In genomic region chr9:125190371-125190801, GRCh38 we compare ENCODE assay signal across 1 cellular context.
TF ChIP-seq lines count a peak whose summit lies in the region.

No MANE protein-coding gene starts in this region.

TF ChIP-seq in HepG2, 621 proteins besides CTCF, POLR2A, EP300 and RAD21:
- TF ChIP-seq ZNF205 (CRISPR knock-in tag; IDR thresholded peaks at IDR 0.05) (0 out of 2 replicates have a peak, but pooled peaks have one; percentile 24), NCOA1 (CRISPR knock-in tag; IDR thresholded peaks at IDR 0.05) (0 out of 2 replicates have a peak, but pooled peaks have one; percentile 20), ZBTB38 (CRISPR knock-in tag; IDR thresholded peaks at IDR 0.05) (peak; percentile 93), BRF2 (CRISPR knock-in tag; IDR thresholded peaks at IDR 0.05) (0 out of 2 replicates have a peak, but pooled peaks have one; percentile 20), ZNF878 (CRISPR knock-in tag; IDR thresholded peaks at IDR 0.05) (0 out of 2 replicates have a peak, but pooled peaks have one; percentile 4), PRPF4 (IDR thresholded peaks at IDR 0.05; ENCODE audit: low read depth, low read length, poor library complexity, severe bottlenecking) (peak; percentile 27), CBX5 (CRISPR knock-in tag; IDR thresholded peaks at IDR 0.05; ENCODE audit: borderline replicate concordance) (0 out of 2 replicates have a peak, but pooled peaks have one; percentile 44), ZBTB33 (CRISPR knock-in tag; IDR thresholded peaks at IDR 0.05) (peak; percentile 71; the same call in 1 of the 2 replicates), ZNF616 (CRISPR knock-in tag; IDR thresholded peaks at IDR 0.05; ENCODE audit: low read depth) (no peak), ELF4 (CRISPR knock-in tag; IDR thresholded peaks at IDR 0.05; ENCODE audit: borderline replicate concordance) (no peak), ZNF430 (CRISPR knock-in tag; IDR thresholded peaks at IDR 0.05) (no peak), CREBL2 (CRISPR knock-in tag; IDR thresholded peaks at IDR 0.05; ENCODE audit: borderline replicate concordance) (no peak), ZBTB37 (CRISPR knock-in tag; IDR thresholded peaks at IDR 0.05) (no peak), ZNF850 (CRISPR knock-in tag; conservative IDR thresholded peaks at IDR 0.05) (no peak)
